ENCODE assay signal across 26 cellular contexts in the genomic region with DNA sequence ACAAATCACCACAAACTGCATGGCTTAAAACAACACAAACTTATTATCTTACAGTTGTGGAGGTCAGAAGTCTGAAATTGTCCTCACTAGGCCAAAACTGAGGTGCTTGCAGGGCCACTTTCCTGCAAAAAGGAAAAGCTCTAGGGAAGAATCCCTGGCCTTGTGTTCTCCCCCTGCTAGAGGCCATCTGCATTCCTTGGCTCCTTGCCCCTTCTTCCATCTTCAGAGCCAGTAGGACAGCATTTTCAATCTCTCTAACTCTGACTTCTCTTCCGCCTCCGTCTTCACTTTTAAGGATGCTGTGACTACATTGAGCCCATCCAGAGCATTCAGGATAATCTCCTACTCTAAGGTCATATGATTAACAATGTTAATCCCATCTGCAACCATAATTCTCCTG.
"Had no signal": no experiment of that assay in that cellular context is flagged by ENCODE, and none has a peak within 500 bp of the region (broad histone marks: within the 10 kb centered on the region; RNA-seq: fewer than 3 reads in every experiment).

No MANE protein-coding gene starts in this region.

- H3K27ac ChIP-seq: brain microvascular endothelial cell, coronary artery, dorsolateral prefrontal cortex, esophagus muscularis mucosa, foreskin keratinocyte, gastrocnemius medialis, heart left ventricle, WERI-Rb-1 had no signal

- H3K27me3 ChIP-seq: brain microvascular endothelial cell, dorsolateral prefrontal cortex, esophagus muscularis mucosa, foreskin keratinocyte, gastrocnemius medialis, heart left ventricle had no signal

- H3K4me1 ChIP-seq: esophagus muscularis mucosa, foreskin keratinocyte, gastrocnemius medialis, heart left ventricle had no signal

- H3K9me3 ChIP-seq: esophagus muscularis mucosa, gastrocnemius medialis, heart left ventricle had no signal

- H3K4me3 ChIP-seq: coronary artery, dorsolateral prefrontal cortex, esophagus muscularis mucosa, gastrocnemius medialis, heart left ventricle had no signal

- DNase-seq: activated B cell treated with CpG ODN at 0.5 μM for 24 hours; activated CD4-positive, alpha-beta memory T cell treated with anti-CD3 and anti-CD28 coated beads for 36 hours; activated CD4-positive, alpha-beta T cell treated with anti-CD3 and anti-CD28 coated beads for 48 hours; activated CD8-positive, alpha-beta T cell treated with anti-CD3 and anti-CD28 coated beads, Interleukin-2, amount 10 ng/mL, durations not matched to agents 7 days and 5 days; activated effector memory CD4-positive, alpha-beta T cell treated with Interleukin-2 at 50 U/mL for 16 hours; activated gamma-delta T cell treated with Interleukin-2 at 50 U/mL for 16 hours; activated naive CD4-positive, alpha-beta T cell treated with anti-CD3 and anti-CD28 coated beads, Interleukin-2, amount 50 U/mL, for 16 hours; activated naive CD4-positive, alpha-beta T cell treated with Interleukin-2 at 50 U/mL for 16 hours; activated T-cell treated with anti-CD3 and anti-CD28 coated beads, Interleukin-2, amount 50 U/mL, for 4 hours; amniotic stem cell; anterior cingulate cortex; brain microvascular endothelial cell; effector CD4-positive, alpha-beta T cell; effector memory CD8-positive, alpha-beta T cell; erythroblast; foreskin keratinocyte; gastrocnemius medialis; glutamatergic neuron; heart left ventricle; T-helper 1 cell; T-helper 17 cell; T1000; WERI-Rb-1 had no signal

- H3K36me3 ChIP-seq: brain microvascular endothelial cell, esophagus muscularis mucosa, gastrocnemius medialis, heart left ventricle, WERI-Rb-1 had no signal
